13 cellular contexts compared by ENCODE assay signal in genomic region chr5:170296036-170296934, GRCh38. TPM values are rescaled to one million over a fixed set of nuclear protein-coding genes. Genes with fewer than 3 reads are reported as not detected.
DNase-seq lines count a peak whose midpoint lies in the region; ATAC-seq and TF ChIP-seq lines count a peak whose summit lies in the region.
"Had no signal": no experiment of that assay in that cellular context is flagged by ENCODE, and none has a peak within 500 bp of the region (broad histone marks: within the 10 kb centered on the region; RNA-seq: fewer than 3 reads in every experiment).

No MANE protein-coding gene starts in this region.

- no peak for DNase-seq in breast epithelium (ENCODE audit: low spot score in 2 of 2)
- DNase-seq in MCF 10A (ENCODE audit: unreplicated experiment) = no peak
- DNase-seq in activated T-helper 1 cell treated with anti-CD3 and anti-CD28 coated beads, Interleukin-12 subunit alpha, Interleukin-12 subunit beta, Interleukin-2, Interleukin-4 antibody, amounts not matched to agents 30 ng/mL and 10 ng/mL and 1 ng/mL, durations not matched to agents 14 hours and 24 hours and 36 hours (ENCODE audit: low spot score) = no peak
- no peak for DNase-seq in lung (ENCODE audit: low spot score)
- no peak for DNase-seq in transverse colon
- DNase-seq in DMS53 treated with DMSO at 0.1 percent for 48 hours (lab: John Stamatoyannopoulos, UW; ENCODE audit: unreplicated experiment) = no peak
- no peak for DNase-seq in osteocyte (ENCODE audit: extremely low spot score, unreplicated experiment)
- DNase-seq: C1 segment of cervical spinal cord, endodermal cell, islet precursor cell, NCI-H2029 treated with DMSO at 0.1 percent for 48 hours, SHP77 had no signal

- H3K4me1 Mint-ChIP-seq in MCF 10A (ENCODE audit: insufficient read depth, unreplicated experiment) = no peaks in the 10 kb centered on the region
- peaks cover 67% of the 10 kb centered on the region for H3K4me1 Mint-ChIP-seq in activated T-helper 1 cell treated with anti-CD3 and anti-CD28 coated beads, Interleukin-12 subunit alpha, Interleukin-12 subunit beta, Interleukin-2, Interleukin-4 antibody, amounts not matched to agents 30 ng/mL and 10 ng/mL and 1 ng/mL, durations not matched to agents 14 hours and 24 hours and 36 hours (ENCODE audit: low read depth)
- no peaks in the 10 kb centered on the region for H3K4me1 Mint-ChIP-seq in osteocyte (ENCODE audit: unreplicated experiment)

- H3K9me3 Mint-ChIP-seq in MCF 10A (ENCODE audit: unreplicated experiment) (no peaks in the 10 kb centered on the region), osteocyte (ENCODE audit: unreplicated experiment) (no peaks in the 10 kb centered on the region)
- no peaks in the 10 kb centered on the region for H3K9me3 Mint-ChIP-seq in activated T-helper 1 cell treated with anti-CD3 and anti-CD28 coated beads, Interleukin-12 subunit alpha, Interleukin-12 subunit beta, Interleukin-2, Interleukin-4 antibody, amounts not matched to agents 30 ng/mL and 10 ng/mL and 1 ng/mL, durations not matched to agents 14 hours and 24 hours and 36 hours
- H3K9me3 Mint-ChIP-seq: endodermal cell had no signal

- H3K27me3 Mint-ChIP-seq in MCF 10A (ENCODE audit: insufficient read depth, unreplicated experiment) (peaks cover 21% of the 10 kb centered on the region), osteocyte (ENCODE audit: unreplicated experiment) (peaks cover 64% of the 10 kb centered on the region)
- no peaks in the 10 kb centered on the region for H3K27me3 Mint-ChIP-seq in activated T-helper 1 cell treated with anti-CD3 and anti-CD28 coated beads, Interleukin-12 subunit alpha, Interleukin-12 subunit beta, Interleukin-2, Interleukin-4 antibody, amounts not matched to agents 30 ng/mL and 10 ng/mL and 1 ng/mL, durations not matched to agents 14 hours and 24 hours and 36 hours (ENCODE audit: insufficient read depth)

- H3K27ac ChIP-seq in breast epithelium (peak overlapping the region in 1 of 2 donors; percentile 72), lung (ENCODE audit: low read depth in 1 of 2, low read length in 1 of 2) (peak overlapping the region in 1 of 2 donors; percentile 97), transverse colon (peak overlapping the region; percentile 71 to 85 (median 83))

- TF ChIP-seq EP300 in transverse colon (IDR thresholded peaks at IDR 0.05; ENCODE audit: low read depth) = no peak

- H3K36me3 ChIP-seq in breast epithelium = no peaks in the 10 kb centered on the region
- peaks cover 0 to 5% of the 10 kb centered on the region in 2 donors for H3K36me3 ChIP-seq in lung (ENCODE audit: control insufficient read depth in 2 of 2, insufficient read depth in 2 of 2, low read length in 2 of 2)
- no peaks in the 10 kb centered on the region for H3K36me3 ChIP-seq in transverse colon

- H3K4me3 ChIP-seq in breast epithelium (peak overlapping the region; percentile 45 to 62 (median 47)), lung (peak overlapping the region; percentile 61), transverse colon (peak overlapping the region in 3 of 4 donors; percentile 35 to 50 (median 36))

- 31 to 49% methylated on average over 13 of the region's 13 CpGs for WGBS in lung, 2 donors
- 74 to 80% methylated on average over 10 to 13 of the region's 13 CpGs for WGBS in transverse colon (ENCODE audit: low coverage in 1 of 2), 2 donors

- H3K9me3 ChIP-seq in breast epithelium (no peaks in the 10 kb centered on the region), lung (ENCODE audit: control insufficient read depth in 2 of 2, insufficient read depth in 1 of 2, low read length in 1 of 2) (no peaks in the 10 kb centered on the region), transverse colon (no peaks in the 10 kb centered on the region)

- H3K4me1 ChIP-seq in breast epithelium = no peaks in the 10 kb centered on the region
- peaks cover 0 to 2% of the 10 kb centered on the region in 2 donors for H3K4me1 ChIP-seq in lung (ENCODE audit: control insufficient read depth in 2 of 2, insufficient read depth in 2 of 2, low read length in 2 of 2)
- H3K4me1 ChIP-seq in transverse colon = no peaks in the 10 kb centered on the region

- no peak for TF ChIP-seq CTCF in breast epithelium (IDR thresholded peaks at IDR 0.05)
- TF ChIP-seq CTCF in MCF 10A (IDR thresholded peaks at IDR 0.05; ENCODE audit: unreplicated experiment) = no peak
- no peak for TF ChIP-seq CTCF in lung (IDR thresholded peaks at IDR 0.05; ENCODE audit: control extremely low read depth, extremely low read depth)
- no peak for TF ChIP-seq CTCF in transverse colon (IDR thresholded peaks at IDR 0.05)
- TF ChIP-seq CTCF in osteocyte (IDR thresholded peaks at IDR 0.05) = no peak

- in situ Hi-C loops in transverse colon (cut with MboI; ENCODE audit: low pct_ligation_motif_present in 1 of 4, low pct_unique_long_range_greater_than_20kb in 1 of 4, low sequenced_read_pairs in 3 of 4) = no loop called here

- CTCF ChIA-PET in MCF 10A (lab: Yijun Ruan, JAX) = interaction anchor here (0.7 to 2.1 kb wide), 5 partner anchors 9 to 138 kb away, joined by 3 to 7 read pairs (median 4); no protein-coding TSS in a partner anchor

- H3K27me3 ChIP-seq in breast epithelium (no peaks in the 10 kb centered on the region), lung (ENCODE audit: control insufficient read depth, insufficient read depth) (no peaks in the 10 kb centered on the region), transverse colon (no peaks in the 10 kb centered on the region)

- H3K27ac Mint-ChIP-seq in MCF 10A (ENCODE audit: low read depth, unreplicated experiment) (no peak overlapping the region), osteocyte (ENCODE audit: unreplicated experiment) (no peak overlapping the region)
- peak overlapping the region; percentile 98 for H3K27ac Mint-ChIP-seq in activated T-helper 1 cell treated with anti-CD3 and anti-CD28 coated beads, Interleukin-12 subunit alpha, Interleukin-12 subunit beta, Interleukin-2, Interleukin-4 antibody, amounts not matched to agents 30 ng/mL and 10 ng/mL and 1 ng/mL, durations not matched to agents 14 hours and 24 hours and 36 hours
- H3K27ac Mint-ChIP-seq: endodermal cell had no signal

- ATAC-seq in lung (ENCODE audit: insufficient read depth, low FRiP score) (no peak), HG03565 (IDR thresholded peaks at IDR 0.05; ENCODE audit: unreplicated experiment) (no peak)

- H3K4me3 Mint-ChIP-seq in MCF 10A (ENCODE audit: unreplicated experiment) (no peak overlapping the region), osteocyte (ENCODE audit: unreplicated experiment) (no peak overlapping the region)
- H3K4me3 Mint-ChIP-seq in activated T-helper 1 cell treated with anti-CD3 and anti-CD28 coated beads, Interleukin-12 subunit alpha, Interleukin-12 subunit beta, Interleukin-2, Interleukin-4 antibody, amounts not matched to agents 30 ng/mL and 10 ng/mL and 1 ng/mL, durations not matched to agents 14 hours and 24 hours and 36 hours = peak overlapping the region; percentile 99
- H3K4me3 Mint-ChIP-seq: endodermal cell had no signal

- POLR2A ChIA-PET in MCF 10A (lab: Yijun Ruan, JAX) = no interaction called here

- TF ChIP-seq POLR2A in breast epithelium (IDR thresholded peaks at IDR 0.05) (no peak), transverse colon (IDR thresholded peaks at IDR 0.05) (no peak)

- H3K36me3 Mint-ChIP-seq in MCF 10A (ENCODE audit: insufficient read depth, unreplicated experiment) (no peaks in the 10 kb centered on the region), osteocyte (ENCODE audit: unreplicated experiment) (no peaks in the 10 kb centered on the region)
- peaks cover 58% of the 10 kb centered on the region for H3K36me3 Mint-ChIP-seq in activated T-helper 1 cell treated with anti-CD3 and anti-CD28 coated beads, Interleukin-12 subunit alpha, Interleukin-12 subunit beta, Interleukin-2, Interleukin-4 antibody, amounts not matched to agents 30 ng/mL and 10 ng/mL and 1 ng/mL, durations not matched to agents 14 hours and 24 hours and 36 hours (ENCODE audit: low read depth)

- BruUV-seq in MCF 10A (replicated peaks; lab: Mats Ljungman, UMichigan) = no TSS peak

- intact Hi-C loops in breast epithelium (cut with DNase I; ENCODE audit: low total_unique reads) (no loop called here), MCF 10A (cut with micrococcal nuclease) (no loop called here), transverse colon (cut with DNase I; ENCODE audit: low total_unique reads) (no loop called here)
- intact Hi-C loops in activated T-helper 1 cell treated with anti-CD3 and anti-CD28 coated beads, Interleukin-12 subunit alpha, Interleukin-12 subunit beta, Interleukin-2, Interleukin-4 antibody, amounts not matched to agents 30 ng/mL and 10 ng/mL and 1 ng/mL, durations not matched to agents 14 hours and 24 hours and 36 hours (cut with micrococcal nuclease) = loop anchor here (10.0 kb wide), 1 partner anchor 1709 kb away; the partner anchor contains the start of gene FBXW11

RNA-seq across cellular contexts. Expression of gene LCP2, which starts 1.3 kb away (rescaled TPM):
- 10 to 100 TPM; 15.4 to 41.4 (median 21.8) TPM for total RNA-seq in breast epithelium
- not detected in 2 replicates for total RNA-seq in MCF 10A (2022)
- total RNA-seq in activated T-helper 1 cell treated with anti-CD3 and anti-CD28 coated beads, Interleukin-12 subunit alpha, Interleukin-12 subunit beta, Interleukin-2, Interleukin-4 antibody, amounts not matched to agents 30 ng/mL and 10 ng/mL and 1 ng/mL, durations not matched to agents 14 hours and 24 hours and 36 hours = 350 and 351 TPM in 2 replicates
- total RNA-seq in lung = 10 to 100 TPM; 39.1 to 73.0 TPM
- 100 to 1,000 TPM in 1 of 2 donors, 10 to 100 TPM in 1; 15.6 to 127 TPM for polyA plus RNA-seq in lung
- 10 to 100 TPM in 3 of 4 donors, 1 to 10 TPM in 1; 2.6 to 33.0 (median 23.3) TPM for total RNA-seq in transverse colon
- not detected in 2 replicates for total RNA-seq in osteocyte
